19 cellular contexts compared by ENCODE assay signal in genomic region chr17:8140413-8141029, GRCh38. TPM values are rescaled to one million over a fixed set of nuclear protein-coding genes. Genes with fewer than 3 reads are reported as not detected.
DNase-seq lines count a peak whose midpoint lies in the region; ATAC-seq and TF ChIP-seq lines count a peak whose summit lies in the region.
"Had no signal": no experiment of that assay in that cellular context is flagged by ENCODE, and none has a peak within 500 bp of the region (broad histone marks: within the 10 kb centered on the region; RNA-seq: fewer than 3 reads in every experiment).

No MANE protein-coding gene starts in this region.

- CTCF ChIA-PET in SK-N-SH (lab: Yijun Ruan, JAX): interaction anchor here (0.8 to 9.5 kb wide), 9 partner anchors 9 to 159 kb away, joined by 3 to 98 read pairs (median 7); partner anchors contain the start of genes ALOXE3, PER1 and VAMP2
- CTCF ChIA-PET in IMR-90 (lab: Yijun Ruan, JAX): interaction anchor here (1.5 to 4.6 kb wide), 2 partner anchors 10 to 21 kb away, joined by 3 to 24 read pairs; no protein-coding TSS in a partner anchor

- peaks cover 10% of the 10 kb centered on the region for H3K9me1 ChIP-seq in IMR-90 (ENCODE audit: insufficient read depth, low read length)

- peak; percentile 21 for DNase-seq in SK-N-SH
- no peak for DNase-seq in IMR-90
- no peak for DNase-seq in erythroblast (lab: John Stamatoyannopoulos, UW)
- DNase-seq in psoas muscle: no peak
- no peak for DNase-seq in pons (ENCODE audit: low spot score)
- no peak for DNase-seq in stimulated activated CD4-positive, alpha-beta T cell treated with anti-CD3 and anti-CD28 coated beads, Interleukin-15, amount 100 ng/mL, for 24 hours
- no peak for DNase-seq in stimulated activated CD4-positive, alpha-beta T cell treated with anti-CD3 and anti-CD28 coated beads, Interleukin-4, amount 100 ng/mL, for 24 hours
- DNase-seq: 8988T; activated CD4-positive, alpha-beta T cell treated with anti-CD3 and anti-CD28 coated beads for 1 hour; C1 segment of cervical spinal cord; foreskin melanocyte; NCI-H146; NCI-H226; SHP77 had no signal

- no peaks in the 10 kb centered on the region for H3K79me2 ChIP-seq in SK-N-SH (ENCODE audit: insufficient read depth)

- H3K27ac ChIP-seq in SK-N-SH (ENCODE audit: low read depth in 2 of 2, low read length in 1 of 2) (no peak overlapping the region), IMR-90 (ENCODE audit: insufficient read depth, low read length) (no peak overlapping the region), psoas muscle (peak overlapping the region; percentile 93)
- H3K27ac ChIP-seq: neural progenitor cell had no signal

- H3K4me3 ChIP-seq in SK-N-SH (ENCODE audit: low read depth in 2 of 2, low read length in 1 of 2): no peak overlapping the region
- H3K4me3 ChIP-seq in IMR-90 (ENCODE audit: insufficient read depth, low read depth, low read length): no peak overlapping the region
- H3K4me3 ChIP-seq in psoas muscle: no peak overlapping the region
- H3K4me3 ChIP-seq: neural progenitor cell, skin epidermis, upper lobe of right lung had no signal

- H3K9me3 ChIP-seq in SK-N-SH (no peaks in the 10 kb centered on the region), IMR-90 (ENCODE audit: control insufficient read depth, insufficient read depth, low read length) (no peaks in the 10 kb centered on the region), psoas muscle (no peaks in the 10 kb centered on the region)
- H3K9me3 ChIP-seq: upper lobe of right lung had no signal

- no peak overlapping the region for H2AFZ ChIP-seq in SK-N-SH (ENCODE audit: low read depth)
- no peak overlapping the region for H2AFZ ChIP-seq in IMR-90 (replicated peaks; ENCODE audit: low read length, poor library complexity)
- H2AFZ ChIP-seq: neural progenitor cell had no signal

- in situ Hi-C loops in IMR-90 (cut with MboI; ENCODE audit: low sequenced_read_pairs): no loop called here

- H2BK120ac ChIP-seq in IMR-90 (ENCODE audit: low read depth, low read length): no peak overlapping the region

- H4K20me1 ChIP-seq in SK-N-SH (ENCODE audit: insufficient read depth): peaks cover 8% of the 10 kb centered on the region; the same call in 1 of the 2 replicates
- peaks cover 8% of the 10 kb centered on the region for H4K20me1 ChIP-seq in IMR-90 (ENCODE audit: insufficient read depth, low read length)

- no peaks in the 10 kb centered on the region for H3K79me1 ChIP-seq in IMR-90 (ENCODE audit: low read depth in 1 of 2, low read length in 2 of 2)

- H3K36me3 ChIP-seq in SK-N-SH (replicated peaks in 1 of 2; ENCODE audit: control insufficient read depth in 1 of 2, insufficient read depth in 2 of 2, low read length in 1 of 2) (peaks cover 13 to 35% of the 10 kb centered on the region in 2 experiments), IMR-90 (ENCODE audit: control insufficient read depth, insufficient read depth, low read length) (peaks cover 29% of the 10 kb centered on the region), psoas muscle (ENCODE audit: insufficient read depth in 1 of 2, low read depth in 1 of 2) (peaks cover 6 to 65% of the 10 kb centered on the region in 2 donors)
- H3K36me3 ChIP-seq: neural progenitor cell had no signal

- no peak overlapping the region for H3K4ac ChIP-seq in IMR-90 (ENCODE audit: low read depth, low read length)

- H2BK5ac ChIP-seq in IMR-90 (ENCODE audit: low read depth, low read length, poor library complexity, severe bottlenecking): no peak overlapping the region

- H3K14ac ChIP-seq in IMR-90 (replicated peaks; ENCODE audit: low read depth, low read length): no peak overlapping the region

- TF ChIP-seq CTCF in SK-N-SH (IDR thresholded peaks at IDR 0.05) (no peak), IMR-90 (conservative IDR thresholded peaks at IDR 0.05; ENCODE audit: low read depth, low read length) (no peak), psoas muscle (IDR thresholded peaks at IDR 0.05) (no peak)

- BruUV-seq in IMR-90 (replicated peaks; lab: Mats Ljungman, UMichigan): no TSS peak

- no peak overlapping the region for H2AK5ac ChIP-seq in IMR-90 (ENCODE audit: low read depth, low read length)

- H3K4me1 ChIP-seq in SK-N-SH (ENCODE audit: control insufficient read depth in 1 of 2, insufficient read depth in 2 of 2, low read depth in 1 of 2, low read length in 1 of 2) (peaks cover 0 to 5% of the 10 kb centered on the region in 2 experiments; a peak in 1 of 4 replicates), IMR-90 (ENCODE audit: control insufficient read depth, insufficient read depth, low read length) (peaks cover 2% of the 10 kb centered on the region; the same call in 1 of the 2 replicates), psoas muscle (peaks cover 33% of the 10 kb centered on the region)
- H3K4me1 ChIP-seq: neural progenitor cell had no signal

- H2BK15ac ChIP-seq in IMR-90 (ENCODE audit: low read depth, low read length): no peak overlapping the region

- no peak overlapping the region for H4K5ac ChIP-seq in IMR-90 (ENCODE audit: low read depth, low read length)

- H3K9ac ChIP-seq in SK-N-SH: no peak overlapping the region
- H3K9ac ChIP-seq in IMR-90 (ENCODE audit: low read depth, low read length): no peak overlapping the region
- H3K9ac ChIP-seq: neural progenitor cell had no signal

- dilution Hi-C loops in IMR-90 (cut with HindIII; ENCODE audit: low sequenced_read_pairs, unreplicated experiment): no loop called here

- H3K18ac ChIP-seq in IMR-90 (ENCODE audit: low read depth, low read length): no peak overlapping the region

- POLR2A ChIA-PET in SK-N-SH (lab: Yijun Ruan, JAX) (interaction anchor here (1.7 to 4.1 kb wide), 2 partner anchors 11 to 14 kb away, joined by 6 to 19 read pairs; partner anchors contain the start of gene PER1), IMR-90 (lab: Charles Lee; ENCODE audit: unreplicated experiment) (no interaction called here)

- H3K27me3 ChIP-seq in SK-N-SH (ENCODE audit: insufficient read depth): no peaks in the 10 kb centered on the region
- H3K27me3 ChIP-seq in IMR-90 (ENCODE audit: control insufficient read depth, insufficient read depth, low read length): no peaks in the 10 kb centered on the region
- no peaks in the 10 kb centered on the region for H3K27me3 ChIP-seq in psoas muscle (ENCODE audit: insufficient read depth in 3 of 3, low read length in 2 of 3)
- H3K27me3 ChIP-seq: upper lobe of right lung had no signal

- ATAC-seq in SK-N-SH treated with all-trans-retinoic acid at 6 μM for 48 hours (no peak), IMR-90 (ENCODE audit: low read depth) (no peak), psoas muscle (no peak)
- ATAC-seq: activated naive CD4-positive, alpha-beta T cell treated with anti-CD3 and anti-CD28 coated beads, Interleukin-2, amount 50 U/mL, for 72 hours had no signal

- intact Hi-C loops in IMR-90 (cut with micrococcal nuclease) (no loop called here), psoas muscle (cut with DNase I) (loop anchor here in 1 of 2 donors (10.0 kb wide), 1 partner anchor 896 kb away; the partner anchor contains the start of gene GABARAP)

- no peak overlapping the region for H3K56ac ChIP-seq in IMR-90 (ENCODE audit: extremely low read depth, insufficient read depth, low read length)

- no peak for TF ChIP-seq RAD21 in SK-N-SH (IDR thresholded peaks at IDR 0.05; ENCODE audit: low read length)
- TF ChIP-seq RAD21 in IMR-90 (IDR thresholded peaks at IDR 0.05; ENCODE audit: low read length): no peak

- H2BK20ac ChIP-seq in IMR-90 (ENCODE audit: low read depth, low read length): no peak overlapping the region

- H3K9me2 ChIP-seq in SK-N-SH: no peaks in the 10 kb centered on the region

- H3K4me2 ChIP-seq in SK-N-SH (no peak overlapping the region), IMR-90 (ENCODE audit: low read depth, low read length) (no peak overlapping the region)
- H3K4me2 ChIP-seq: neural progenitor cell had no signal

- no peak overlapping the region for H4K8ac ChIP-seq in IMR-90 (ENCODE audit: low read depth in 2 of 2, low read length in 2 of 2)

- no peak overlapping the region for H4K91ac ChIP-seq in IMR-90 (ENCODE audit: insufficient read depth, low read depth, low read length)

- WGBS in SK-N-SH (ENCODE audit: low lambda C conversion rate): 88% methylated on average over 3 of the region's 7 CpGs
- no CpG with 5 or more reads among the region's 7 CpGs for WGBS in IMR-90 (ENCODE audit: extremely low coverage in 2 of 2, insufficient read length in 1 of 2), 2 experiments
- 75 to 89% (median 80%) methylated on average over 7 of the region's 7 CpGs for WGBS in psoas muscle, 3 donors

- TF ChIP-seq EP300 in SK-N-SH (IDR thresholded peaks at IDR 0.05; ENCODE audit: borderline replicate concordance in 1 of 2, low read depth in 1 of 2, low read length in 1 of 2): no peak

- peak overlapping the region; percentile 18 for H2AK9ac ChIP-seq in IMR-90 (replicated peaks; ENCODE audit: low read depth, low read length, poor library complexity)

- TF ChIP-seq POLR2A in IMR-90 (IDR thresholded peaks at IDR 0.05; ENCODE audit: low read depth, low read length) (no peak), erythroblast (IDR thresholded peaks at IDR 0.05; ENCODE audit: low read length) (peak; percentile 10)

- peaks cover 27% of the 10 kb centered on the region for H3F3A ChIP-seq in SK-N-SH (replicated peaks; ENCODE audit: insufficient read depth)

- no peak overlapping the region for H3K23ac ChIP-seq in IMR-90 (ENCODE audit: low read depth, low read length)

RNA-seq across cellular contexts. Expression of gene PER1, which starts 11.7 kb away (rescaled TPM):
- polyA plus RNA-seq in SK-N-SH (2012; rRNA removed) (32.7 and 56.8 TPM in 2 replicates), IMR-90 (2012; rRNA removed) (10.5 and 11.5 TPM in 2 replicates), psoas muscle (100 to 1,000 TPM; 133 to 173 (median 145) TPM)
- 2.7 and 4.0 TPM in 2 replicates for polyA plus RNA-seq in SK-N-SH (2012; cell fraction: cytosol; rRNA removed)
- 201 and 297 TPM in 2 replicates for polyA plus RNA-seq in SK-N-SH (2012; cell fraction: nucleus; rRNA removed)
- total RNA-seq in IMR-90 (2012; rRNA removed) (1.7 and 3.4 TPM in 2 replicates), psoas muscle (100 to 1,000 TPM in 3 of 4 donors, 10 to 100 TPM in 1; 48.9 to 278 (median 166) TPM)
- polyA plus RNA-seq in IMR-90 (2012; cell fraction: cytosol; rRNA removed): 4.8 and 6.2 TPM in 2 replicates
- polyA plus RNA-seq in IMR-90 (2012; cell fraction: nucleus; rRNA removed; ENCODE audit: low replicate concordance): 230 and 249 TPM in 2 replicates

RNA-seq across cellular contexts. Expression of gene HES7, which starts 16.6 kb away (rescaled TPM):
- polyA plus RNA-seq in SK-N-SH (2012; rRNA removed) (0.71 and 1.2 TPM in 2 replicates), IMR-90 (2012; rRNA removed) (0.43 and 0.56 TPM in 2 replicates), psoas muscle (under 1 TPM in 1 of 3 donors, not detected in 2; 0.10 TPM)
- polyA plus RNA-seq in SK-N-SH (2012; cell fraction: cytosol; rRNA removed): 0.42 and 0.67 TPM in 2 replicates
- polyA plus RNA-seq in SK-N-SH (2012; cell fraction: nucleus; rRNA removed): 7.3 and 13.8 TPM in 2 replicates
- total RNA-seq in IMR-90 (2012; rRNA removed) (not detected in 2 replicates), psoas muscle (under 1 TPM in 1 of 4 donors, not detected in 3; 0.30 TPM)
- polyA plus RNA-seq in IMR-90 (2012; cell fraction: cytosol; rRNA removed): 0.66 and 1.9 TPM in 2 replicates
- polyA plus RNA-seq in IMR-90 (2012; cell fraction: nucleus; rRNA removed; ENCODE audit: low replicate concordance): 1.8 and 4.2 TPM in 2 replicates
- total RNA-seq: upper lobe of right lung had no signal

RNA-seq across cellular contexts. Expression of gene ALOXE3, which starts 22.2 kb away (rescaled TPM):
- 0.13 and 0.46 TPM in 2 replicates for polyA plus RNA-seq in SK-N-SH (2012; rRNA removed)
- polyA plus RNA-seq in SK-N-SH (2012; cell fraction: cytosol; rRNA removed): 0.15 and 0.18 TPM in 2 replicates
- 0.56 and 0.58 TPM in 2 replicates for polyA plus RNA-seq in SK-N-SH (2012; cell fraction: nucleus; rRNA removed)
- under 0.01 TPM in 2 replicates for total RNA-seq in IMR-90 (2012; rRNA removed)
- 0.19 and 0.26 TPM in 2 replicates for polyA plus RNA-seq in IMR-90 (2012; rRNA removed)
- 0.06 and 0.19 TPM in 2 replicates for polyA plus RNA-seq in IMR-90 (2012; cell fraction: cytosol; rRNA removed)
- polyA plus RNA-seq in IMR-90 (2012; cell fraction: nucleus; rRNA removed; ENCODE audit: low replicate concordance): 0.52 and 0.83 TPM in 2 replicates
- not detected for total RNA-seq in psoas muscle
- under 1 TPM in 1 of 3 donors, not detected in 2; 0.42 TPM for polyA plus RNA-seq in psoas muscle
- total RNA-seq: upper lobe of right lung had no signal

RNA-seq across cellular contexts. Expression of gene VAMP2, which starts 22.2 kb away (rescaled TPM):
- polyA plus RNA-seq in SK-N-SH (2012; rRNA removed) (42.0 and 43.4 TPM in 2 replicates), IMR-90 (2012; rRNA removed) (27.3 and 33.3 TPM in 2 replicates), psoas muscle (10 to 100 TPM; 33.2 to 49.5 (median 35.2) TPM)
- polyA plus RNA-seq in SK-N-SH (2012; cell fraction: cytosol; rRNA removed): 39.1 and 45.5 TPM in 2 replicates
- 81.4 and 130 TPM in 2 replicates for polyA plus RNA-seq in SK-N-SH (2012; cell fraction: nucleus; rRNA removed)
- total RNA-seq in IMR-90 (2012; rRNA removed) (2.2 and 2.3 TPM in 2 replicates), psoas muscle (10 to 100 TPM; 39.7 to 59.2 (median 49.8) TPM)
- 14.0 and 29.1 TPM in 2 replicates for polyA plus RNA-seq in IMR-90 (2012; cell fraction: cytosol; rRNA removed)
- 68.1 and 141 TPM in 2 replicates for polyA plus RNA-seq in IMR-90 (2012; cell fraction: nucleus; rRNA removed; ENCODE audit: low replicate concordance)

RNA-seq across cellular contexts. Expression of gene TMEM107, which starts 35.7 kb away (rescaled TPM):
- 18.6 and 19.2 TPM in 2 replicates for polyA plus RNA-seq in SK-N-SH (2012; rRNA removed)
- polyA plus RNA-seq in SK-N-SH (2012; cell fraction: cytosol; rRNA removed): 16.7 and 17.7 TPM in 2 replicates
- polyA plus RNA-seq in SK-N-SH (2012; cell fraction: nucleus; rRNA removed): 16.7 and 21.4 TPM in 2 replicates
- total RNA-seq in IMR-90 (2012; rRNA removed): 14.3 and 60.3 TPM in 2 replicates
- 12.9 and 13.4 TPM in 2 replicates for polyA plus RNA-seq in IMR-90 (2012; rRNA removed)
- 5.7 and 11.7 TPM in 2 replicates for polyA plus RNA-seq in IMR-90 (2012; cell fraction: cytosol; rRNA removed)
- polyA plus RNA-seq in IMR-90 (2012; cell fraction: nucleus; rRNA removed; ENCODE audit: low replicate concordance): 8.7 and 10.5 TPM in 2 replicates
- 1 to 10 TPM; 1.2 to 4.7 (median 2.9) TPM for total RNA-seq in psoas muscle
- 1 to 10 TPM; 1.5 to 1.9 (median 1.8) TPM for polyA plus RNA-seq in psoas muscle
